In the genomic region with DNA sequence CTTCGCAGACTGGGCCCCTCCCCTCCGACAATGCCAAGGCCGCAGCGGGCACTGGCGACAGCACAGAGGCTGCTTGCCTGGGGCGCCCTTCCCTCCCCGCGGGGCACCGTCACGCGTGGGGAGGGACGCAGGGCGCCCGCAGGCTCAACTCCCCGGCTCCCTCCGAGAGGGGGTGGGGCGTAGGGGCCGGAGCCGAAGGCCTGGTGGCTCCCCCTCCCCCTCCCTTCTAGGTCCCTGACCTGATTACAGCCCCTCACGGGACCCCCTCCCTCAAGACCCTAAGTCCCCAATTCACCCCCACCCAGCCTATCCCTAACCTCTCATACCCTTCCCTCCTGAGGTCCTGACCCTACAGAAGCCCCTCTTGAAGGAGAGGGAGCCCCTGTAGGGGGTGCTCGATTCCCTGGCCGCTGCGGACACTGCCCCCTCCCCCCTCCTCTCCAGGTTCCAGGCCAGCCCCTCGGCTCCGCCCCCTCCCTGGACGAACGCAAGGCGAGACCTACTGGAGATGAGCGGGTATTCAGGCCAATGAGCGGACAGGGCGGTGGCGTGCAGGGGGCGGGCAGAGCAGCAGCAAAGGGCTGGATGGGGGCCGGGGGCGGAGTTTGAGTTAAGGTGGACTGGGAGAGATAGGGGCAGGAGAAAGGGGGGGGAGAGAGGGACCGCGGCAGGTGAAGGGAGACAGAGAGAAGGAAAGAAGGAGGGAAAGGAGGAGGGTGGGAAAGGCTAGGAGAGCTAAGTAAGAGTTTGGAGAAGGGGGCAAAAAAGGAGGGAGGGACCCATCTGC, we compare ENCODE assay signal across 8 cellular contexts. TPM values are rescaled to one million over a fixed set of nuclear protein-coding genes. Genes with fewer than 3 reads are reported as not detected.
DNase-seq lines count a peak whose midpoint lies in the region; ATAC-seq and TF ChIP-seq lines count a peak whose summit lies in the region.

No MANE protein-coding gene starts in this region.

- H3K4me3 ChIP-seq in AG10803 (ENCODE audit: low read length): peak overlapping the region; percentile 96

- peak; percentile 50 for TF ChIP-seq CTCF in AG10803 (conservative IDR thresholded peaks at IDR 0.05; ENCODE audit: low read length)

- H3K27ac ChIP-seq in cingulate gyrus (ENCODE audit: low read depth, low read length): peak overlapping the region; percentile 97

- ATAC-seq in GM19035 (IDR thresholded peaks at IDR 0.05; ENCODE audit: unreplicated experiment): peak; percentile 58
- ATAC-seq in HG03442 (IDR thresholded peaks at IDR 0.05; ENCODE audit: unreplicated experiment): peak; percentile 46
- peak; percentile 63 for ATAC-seq in left colon

- DNase-seq in AG10803 (ENCODE audit: low read depth): peak; percentile 98
- peak; percentile 81 for DNase-seq in NCI-H524 treated with DMSO at 0.1 percent for 48 hours (lab: John Stamatoyannopoulos, UW)
- peak; percentile 99 for DNase-seq in activated CD4-positive, alpha-beta T cell treated with anti-CD3 and anti-CD28 coated beads for 48 hours
- DNase-seq in left colon: peak; percentile 100
- peak; percentile 94 to 100 (median 97) for DNase-seq in stimulated activated CD4-positive, alpha-beta T cell treated with anti-CD3 and anti-CD28 coated beads, Interleukin-1b, Interleukin-23, amount 100 ng/mL, for 24 hours (ENCODE audit: low read depth in 4 of 4, low spot score in 1 of 4)

- intact Hi-C loops in left colon (cut with DNase I, micrococcal nuclease): no loop called here

RNA-seq across cellular contexts. Expression of a gene that starts 0.7 kb away (rescaled TPM):
- total RNA-seq in left colon: 100 to 1,000 TPM; 248 to 326 TPM

RNA-seq across cellular contexts. Expression of a gene that starts 8.5 kb away (rescaled TPM):
- under 1 TPM in 1 of 2 donors, not detected in 1; 0.52 TPM for total RNA-seq in left colon

RNA-seq across cellular contexts. Expression of a gene that starts 18.7 kb away (rescaled TPM):
- total RNA-seq in left colon: 10 to 100 TPM; 32.8 to 43.7 TPM

RNA-seq across cellular contexts. Expression of a gene that starts 27.4 kb away (rescaled TPM):
- 10 to 100 TPM; 22.8 to 35.7 TPM for total RNA-seq in left colon

RNA-seq across cellular contexts. Expression of a gene that starts 31.3 kb away (rescaled TPM):
- total RNA-seq in left colon: 100 to 1,000 TPM in 1 of 2 donors, 10 to 100 TPM in 1; 95.3 to 108 TPM

Comparison
In these comparisons a context has a peak if more than half of its experiments do, and no peak if none do; other contexts are left out.
1. Peak in every context shown above with its lines: DNase-seq, ATAC-seq, H3K4me3 ChIP-seq and H3K27ac ChIP-seq.